ENCODE assay signal across 9 cellular contexts in genomic region chr2:15559800-15560403, GRCh38. TPM values are rescaled to one million over a fixed set of nuclear protein-coding genes. Genes with fewer than 3 reads are reported as not detected.
DNase-seq lines count a peak whose midpoint lies in the region; ATAC-seq and TF ChIP-seq lines count a peak whose summit lies in the region.
"Had no signal": no experiment of that assay in that cellular context is flagged by ENCODE, and none has a peak within 500 bp of the region (broad histone marks: within the 10 kb centered on the region; RNA-seq: fewer than 3 reads in every experiment).

No MANE protein-coding gene starts in this region.

- peaks cover 0 to 32% (median 16%) of the 10 kb centered on the region in 4 donors for H3K4me1 ChIP-seq in sigmoid colon

- H3K27ac ChIP-seq in sigmoid colon = peak overlapping the region in 3 of 4 donors; percentile 82 to 87 (median 82)

- no peak for ATAC-seq in HG02678 (IDR thresholded peaks at IDR 0.05; ENCODE audit: unreplicated experiment)

- intact Hi-C loops in sigmoid colon (cut with DNase I) = no loop called here

- peak overlapping the region; percentile 96 for H3K4me3 ChIP-seq in GM12864 (ENCODE audit: low read depth, low read length)
- peak overlapping the region; percentile 79 for H3K4me3 ChIP-seq in fibroblast of pulmonary artery (replicated peaks; ENCODE audit: low read depth, low read length)
- peak overlapping the region; percentile 86 to 93 (median 91) for H3K4me3 ChIP-seq in sigmoid colon

- no peaks in the 10 kb centered on the region for H3K27me3 ChIP-seq in sigmoid colon

- WGBS in sigmoid colon, 2 donors = 13 to 21% methylated on average over 6 of the region's 6 CpGs

- TF ChIP-seq CTCF in GM12864 (IDR thresholded peaks at IDR 0.05; ENCODE audit: low read depth, low read length, missing control alignments) (no peak), fibroblast of pulmonary artery (IDR thresholded peaks at IDR 0.05; ENCODE audit: low read length, missing control alignments) (no peak), sigmoid colon (IDR thresholded peaks at IDR 0.05) (no peak)

- H3K9me3 ChIP-seq in sigmoid colon = no peaks in the 10 kb centered on the region

- TF ChIP-seq POLR2A in sigmoid colon (IDR thresholded peaks at IDR 0.05) = no peak

- no peak for TF ChIP-seq EP300 in sigmoid colon (IDR thresholded peaks at IDR 0.05)

- peaks cover 0 to 7% (median 0%) of the 10 kb centered on the region in 4 donors for H3K36me3 ChIP-seq in sigmoid colon

- DNase-seq in GM12864 (ENCODE audit: low read depth) (no peak), SK-N-DZ (ENCODE audit: low spot score) (peak; percentile 90), fibroblast of pulmonary artery (ENCODE audit: low read depth) (no peak), sigmoid colon (no peak), nucleus accumbens (lab: John Stamatoyannopoulos, UW) (no peak), C1 segment of cervical spinal cord (lab: John Stamatoyannopoulos, UW) (no peak)
- no peak for DNase-seq in activated effector memory CD4-positive, alpha-beta T cell treated with Interleukin-2 at 50 U/mL for 16 hours
- DNase-seq: GOT3 had no signal

RNA-seq across cellular contexts. Expression of gene NBAS, which starts 1.2 kb away (rescaled TPM):
- 171 and 202 TPM in 2 replicates for polyA plus RNA-seq in SK-N-DZ (2014; cell fraction: cytosol; rRNA removed)
- polyA plus RNA-seq in SK-N-DZ (2014; cell fraction: nucleus; rRNA removed) = 123 and 132 TPM in 2 replicates
- total RNA-seq in sigmoid colon = 10 to 100 TPM; 41.9 to 53.2 (median 48.1) TPM
- 10 to 100 TPM in 1 of 3 donors, 1 to 10 TPM in 2; 3.9 to 21.3 (median 7.2) TPM for polyA plus RNA-seq in sigmoid colon

RNA-seq across cellular contexts. Expression of gene DDX1, which starts 31.8 kb away (rescaled TPM):
- polyA plus RNA-seq in SK-N-DZ (2014; cell fraction: cytosol; rRNA removed) = 5,002 and 5,638 TPM in 2 replicates
- 4,616 and 5,818 TPM in 2 replicates for polyA plus RNA-seq in SK-N-DZ (2014; cell fraction: nucleus; rRNA removed)
- total RNA-seq in sigmoid colon = 100 to 1,000 TPM in 1 of 4 donors, 10 to 100 TPM in 3; 67.9 to 104 (median 83.3) TPM
- polyA plus RNA-seq in sigmoid colon = 10 to 100 TPM; 59.2 to 67.9 (median 66.4) TPM
